Comparison of ENCODE assay signal across 8 cellular contexts in genomic region chr6:27617046-27617687, GRCh38.
DNase-seq lines count a peak whose midpoint lies in the region; ATAC-seq and TF ChIP-seq lines count a peak whose summit lies in the region.

No MANE protein-coding gene starts in this region.

- no peaks in the 10 kb centered on the region for H3K36me3 Mint-ChIP-seq in MCF 10A (ENCODE audit: insufficient read depth, unreplicated experiment)

- H3K27me3 ChIP-seq in HUES6 (ENCODE audit: control insufficient read depth, insufficient read depth, low read length), result peaks cover 9% of the 10 kb centered on the region; the same call in 1 of the 2 replicates

- DNase-seq in MCF 10A (ENCODE audit: unreplicated experiment) (peak; percentile 38), myocyte (ENCODE audit: low read depth) (peak; percentile 46), SKM-1 (lab: John Stamatoyannopoulos, UW; ENCODE audit: unreplicated experiment) (no peak), NCI-H2196 treated with DMSO at 0.1 percent for 48 hours (lab: John Stamatoyannopoulos, UW; ENCODE audit: unreplicated experiment) (no peak), H4 (ENCODE audit: low spot score) (no peak)

- H3K27me3 Mint-ChIP-seq in MCF 10A (ENCODE audit: insufficient read depth, unreplicated experiment), result no peaks in the 10 kb centered on the region

- peak overlapping the region; percentile 57 for H3K9ac ChIP-seq in HUES6 (ENCODE audit: low read length)

- intact Hi-C loops in MCF 10A (cut with micrococcal nuclease), result loop anchor here (1.0 to 5.0 kb wide), 2 partner anchors 55 to 71 kb away; no protein-coding TSS in a partner anchor

- peak overlapping the region; percentile 40; the same call in 1 of the 2 replicates for H3K27ac ChIP-seq in C4-2B
- H3K27ac ChIP-seq in HUES6 (ENCODE audit: low read depth, low read length), result no peak overlapping the region

- H3K36me3 ChIP-seq in HUES6 (ENCODE audit: control insufficient read depth, insufficient read depth, low read length), result no peaks in the 10 kb centered on the region

- H3K4me3 Mint-ChIP-seq in MCF 10A (ENCODE audit: unreplicated experiment), result peak overlapping the region; percentile 89

- BruUV-seq in MCF 10A (replicated peaks; lab: Mats Ljungman, UMichigan), result no TSS peak

- no peaks in the 10 kb centered on the region for H3K9me3 ChIP-seq in HUES6 (ENCODE audit: control insufficient read depth, insufficient read depth, low read depth, low read length)

- H3K9me3 Mint-ChIP-seq in MCF 10A (ENCODE audit: unreplicated experiment), result no peaks in the 10 kb centered on the region

- H3K27ac Mint-ChIP-seq in MCF 10A (ENCODE audit: low read depth, unreplicated experiment), result peak overlapping the region; percentile 86

- TF ChIP-seq CTCF in C4-2B (conservative IDR thresholded peaks at IDR 0.05), result no peak
- TF ChIP-seq CTCF in MCF 10A (IDR thresholded peaks at IDR 0.05; ENCODE audit: unreplicated experiment), result no peak

- POLR2A ChIA-PET in MCF 10A (lab: Yijun Ruan, JAX), result interaction anchor here (0.6 to 5.0 kb wide), 41 partner anchors 9 to 1331 kb away, joined by 3 to 57 read pairs (median 4); partner anchors contain the start of gene ZNF184

- H3K4me3 ChIP-seq in HUES6 (ENCODE audit: low read depth, low read length), result peak overlapping the region; percentile 99

- CTCF ChIA-PET in MCF 10A (lab: Yijun Ruan, JAX), result interaction anchor here (0.6 to 4.0 kb wide), 10 partner anchors 9 to 362 kb away, joined by 3 to 25 read pairs (median 4); no protein-coding TSS in a partner anchor

- no peaks in the 10 kb centered on the region for H3K4me1 ChIP-seq in HUES6 (ENCODE audit: control insufficient read depth, insufficient read depth, low read length)

- peaks cover 6% of the 10 kb centered on the region for H3K4me1 Mint-ChIP-seq in MCF 10A (ENCODE audit: insufficient read depth, unreplicated experiment)

- ATAC-seq in HG03108 (IDR thresholded peaks at IDR 0.05; ENCODE audit: unreplicated experiment), result no peak

Comparison
In these comparisons a context has a peak if more than half of its experiments do, and no peak if none do; other contexts are left out.
1. DNase-seq: peak in MCF 10A (single experiment) and myocyte (single experiment); none in SKM-1 (single experiment), NCI-H2196 treated with DMSO at 0.1 percent for 48 hours (single experiment) and H4 (single experiment).